In the genomic region with DNA sequence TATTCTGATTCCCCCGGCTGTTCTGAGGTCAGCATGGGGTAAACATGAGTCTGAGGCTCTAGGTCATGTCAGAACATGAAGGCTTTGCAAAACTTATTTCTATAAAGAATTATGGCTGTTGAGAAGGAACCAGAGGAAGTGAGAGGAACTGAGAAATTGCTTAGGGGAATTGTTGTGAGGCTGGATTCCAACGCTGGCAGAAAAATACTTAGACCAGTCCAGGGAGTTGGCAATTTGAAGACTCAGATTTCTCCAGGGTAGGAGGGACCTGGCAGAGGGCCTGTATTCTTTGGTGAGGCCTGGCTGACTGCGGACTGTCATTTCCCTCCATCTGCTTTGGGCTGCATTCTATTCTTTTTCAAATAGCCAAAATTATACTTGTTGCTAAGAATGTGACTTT, we compare ENCODE assay signal across 12 cellular contexts.
DNase-seq lines count a peak whose midpoint lies in the region; ATAC-seq, FAIRE-seq and TF ChIP-seq lines count a peak whose summit lies in the region.
"Had no signal": no experiment of that assay in that cellular context is flagged by ENCODE, and none has a peak within 500 bp of the region (broad histone marks: within the 10 kb centered on the region; RNA-seq: fewer than 3 reads in every experiment).

No MANE protein-coding gene starts in this region.

- ATAC-seq in pancreas: peak in 3 of 4 donors; percentile 54 to 77 (median 68)

- H3K4me1 ChIP-seq in adrenal gland (replicated peaks in 1 of 2) (peaks cover 16 to 25% of the 10 kb centered on the region in 2 donors), pancreas (no peaks in the 10 kb centered on the region)

- WGBS in adrenal gland, 4 donors: 4 to 16% (median 9%) methylated on average over 3 of the region's 3 CpGs
- 41 to 46% methylated on average over 3 of the region's 3 CpGs for WGBS in pancreas, 2 donors

- H3K4me3 ChIP-seq in adrenal gland (no peak overlapping the region), pancreas (no peak overlapping the region)

- intact Hi-C loops in adrenal gland (cut with DNase I): loop anchor here (5.0 to 10.0 kb wide), 2 partner anchors 110 to 117 kb away; no protein-coding TSS in a partner anchor
- intact Hi-C loops in pancreas (cut with DNase I): no loop called here

- H3K27ac ChIP-seq in adrenal gland (peak overlapping the region; percentile 45 to 65 (median 58)), pancreas (no peak overlapping the region)

- H3K36me3 ChIP-seq in adrenal gland (replicated peaks in 1 of 2) (peaks cover 0 to 12% of the 10 kb centered on the region in 2 donors), pancreas (peaks cover 0 to 12% (median 0%) of the 10 kb centered on the region in 3 donors)

- TF ChIP-seq POLR2A in adrenal gland (IDR thresholded peaks at IDR 0.05) (no peak), erythroblast (IDR thresholded peaks at IDR 0.05; ENCODE audit: low read length) (no peak)

- DNase-seq in DMS 273 treated with DMSO at 0.1 percent for 48 hours (lab: John Stamatoyannopoulos, UW) (peak; percentile 46), adrenal gland (peak; percentile 56 to 89 (median 76)), foreskin melanocyte (peak; percentile 74), pancreas (peak in 2 of 6 donors; percentile 16 to 30), erythroblast (lab: John Stamatoyannopoulos, UW) (no peak), retina (no peak), NCI-H345 treated with DMSO at 0.1 percent for 48 hours (lab: John Stamatoyannopoulos, UW; ENCODE audit: unreplicated experiment) (no peak)
- DNase-seq in activated CD4-positive, alpha-beta T cell treated with anti-CD3 and anti-CD28 coated beads, Interleukin-2, amount 50 U/mL, for 4 hours: no peak
- DNase-seq: activated B cell treated with CpG ODN at 0.5 μM for 24 hours; central memory CD4-positive, alpha-beta T cell; naive B cell; NCI-H345 had no signal

- H3K27me3 ChIP-seq in adrenal gland (no peaks in the 10 kb centered on the region), pancreas (no peaks in the 10 kb centered on the region)

- FAIRE-seq in pancreas (lab: Jason Lieb, UNC): no peak

- TF ChIP-seq CTCF in adrenal gland (IDR thresholded peaks at IDR 0.05): no peak
- no peak for TF ChIP-seq CTCF in pancreas (IDR thresholded peaks at IDR 0.05)

- H3K9me3 ChIP-seq in adrenal gland (replicated peaks in 1 of 3): no peaks in the 10 kb centered on the region
- no peaks in the 10 kb centered on the region for H3K9me3 ChIP-seq in pancreas

Comparison
In these comparisons a context has a peak if more than half of its experiments do, and no peak if none do; other contexts are left out.
1. DNase-seq: peak in DMS 273 treated with DMSO at 0.1 percent for 48 hours (single experiment), adrenal gland (7 of 7) and foreskin melanocyte (single experiment); none in erythroblast (0 of 2), retina (single experiment), activated CD4-positive, alpha-beta T cell treated with anti-CD3 and anti-CD28 coated beads, Interleukin-2, amount 50 U/mL, for 4 hours (0 of 2) and NCI-H345 treated with DMSO at 0.1 percent for 48 hours (single experiment).
2. H3K27ac ChIP-seq: peak in adrenal gland (5 of 5); none in pancreas (0 of 4).
3. intact Hi-C loops: an anchor here in adrenal gland (5.0 to 10.0 kb wide); none called in pancreas.